9 cellular contexts compared by ENCODE assay signal in genomic region chr5:169350759-169351240, GRCh38. TPM values are rescaled to one million over a fixed set of nuclear protein-coding genes. Genes with fewer than 3 reads are reported as not detected.
DNase-seq lines count a peak whose midpoint lies in the region; ATAC-seq lines count a peak whose summit lies in the region.
"Had no signal": no experiment of that assay in that cellular context is flagged by ENCODE, and none has a peak within 500 bp of the region (broad histone marks: within the 10 kb centered on the region; RNA-seq: fewer than 3 reads in every experiment).

No MANE protein-coding gene starts in this region.

- H3K4me3 ChIP-seq in MG63: no peak overlapping the region
- H3K4me3 ChIP-seq: Peyer's patch had no signal

- no peaks in the 10 kb centered on the region for H3K27me3 ChIP-seq in MG63
- H3K27me3 ChIP-seq: Peyer's patch had no signal

- no peaks in the 10 kb centered on the region for H3K36me3 ChIP-seq in MG63
- H3K36me3 ChIP-seq: Peyer's patch had no signal

- ATAC-seq in esophagus mucosa (peak; percentile 74), GM21381 (IDR thresholded peaks at IDR 0.05; ENCODE audit: unreplicated experiment) (no peak)

- H3K9me3 ChIP-seq in MG63: peaks cover 3% of the 10 kb centered on the region; the same call in 1 of the 2 replicates
- H3K9me3 ChIP-seq: Peyer's patch had no signal

- DNase-seq in GM03348 (ENCODE audit: low spot score): peak; percentile 91
- DNase-seq in MG63: peak; percentile 100
- peak; percentile 85 for DNase-seq in pulmonary artery endothelial cell (ENCODE audit: low read depth, low spot score)
- no peak for DNase-seq in superior temporal gyrus (ENCODE audit: extremely low spot score)
- no peak for DNase-seq in GM19240 (ENCODE audit: insufficient read length, low spot score)
- DNase-seq in SIG-M5 treated with dmso at 0.1 percent for 504 hours (lab: John Stamatoyannopoulos, UW; ENCODE audit: unreplicated experiment): no peak
- DNase-seq: Peyer's patch had no signal

RNA-seq across cellular contexts. Expression of gene SLIT3, which starts 49.9 kb away (rescaled TPM):
- 6.3 and 8.0 TPM in 2 replicates for total RNA-seq in MG63 (2014; rRNA removed; shearing (Covaris generic); ENCODE audit: low replicate concordance)
- total RNA-seq in esophagus mucosa: 3.5 TPM
- 0.25 and 0.99 TPM in 2 replicates for total RNA-seq in pulmonary artery endothelial cell

Comparison
In these comparisons a context has a peak if more than half of its experiments do, and no peak if none do; other contexts are left out.
1. DNase-seq: peak in GM03348 (single experiment), MG63 (single experiment) and pulmonary artery endothelial cell (single experiment); none in superior temporal gyrus (single experiment), GM19240 (single experiment) and SIG-M5 treated with dmso at 0.1 percent for 504 hours (single experiment).